ENCODE assay signal across 18 cellular contexts in the genomic region with DNA sequence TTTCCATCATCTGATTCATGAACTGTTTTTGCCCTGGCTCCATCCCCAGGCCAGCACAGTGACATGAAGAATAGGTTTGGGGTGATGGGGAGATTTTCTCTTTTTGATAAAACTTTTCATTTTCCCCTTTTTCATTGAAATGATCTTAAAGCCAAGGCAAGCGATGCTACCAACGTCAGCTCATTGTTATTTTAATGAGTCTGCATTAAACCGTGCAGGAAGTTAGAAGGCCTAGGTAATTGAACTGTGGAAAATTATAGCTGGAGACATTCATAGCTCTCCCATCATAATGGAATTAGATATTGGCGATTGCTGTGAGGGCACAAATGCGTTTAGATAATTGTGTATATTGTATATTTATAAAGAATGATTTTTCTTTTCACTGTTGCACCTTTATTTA.
"Had no signal": no experiment of that assay in that cellular context is flagged by ENCODE, and none has a peak within 500 bp of the region (broad histone marks: within the 10 kb centered on the region; RNA-seq: fewer than 3 reads in every experiment).

No MANE protein-coding gene starts in this region.

- H3K27ac Mint-ChIP-seq: activated CD4-positive, alpha-beta T cell treated with anti-CD3 and anti-CD28 coated beads for 36 hours; activated CD8-positive, alpha-beta T cell treated with anti-CD3 and anti-CD28 coated beads, Interleukin-2, amount 10 ng/mL, durations not matched to agents 7 days and 5 days; activated T-helper 1 cell treated with anti-CD3 and anti-CD28 coated beads, Interleukin-12 subunit alpha, Interleukin-12 subunit beta, Interleukin-2, Interleukin-4 antibody, amounts not matched to agents 30 ng/mL and 10 ng/mL and 1 ng/mL, durations not matched to agents 14 hours and 24 hours and 36 hours; memory B cell; natural killer cell treated with Interleukin-12 subunit alpha and Interleukin-12 subunit beta and Interleukin-15 and Interleukin-18, amount 100 ng/mL, for 72 hours; stimulated activated effector memory CD8-positive, alpha-beta T cell treated with anti-CD3 and anti-CD28 coated beads, Interleukin-12 subunit alpha, Interleukin-12 subunit beta, amount 100 ng/mL, for 72 hours had no signal

- H3K9me3 Mint-ChIP-seq: natural killer cell treated with Interleukin-12 subunit alpha and Interleukin-12 subunit beta and Interleukin-15 and Interleukin-18, amount 100 ng/mL, for 72 hours had no signal

- H3K4me1 Mint-ChIP-seq: activated CD4-positive, alpha-beta T cell treated with anti-CD3 and anti-CD28 coated beads for 36 hours; memory B cell; stimulated activated effector memory CD8-positive, alpha-beta T cell treated with anti-CD3 and anti-CD28 coated beads, Interleukin-12 subunit alpha, Interleukin-12 subunit beta, amount 100 ng/mL, for 72 hours had no signal

- DNase-seq: activated CD4-positive, alpha-beta T cell treated with anti-CD3 and anti-CD28 coated beads for 36 hours; activated CD8-positive, alpha-beta memory T cell treated with anti-CD3 and anti-CD28 coated beads, Interleukin-2, amount 50 U/mL, for 48 hours; activated CD8-positive, alpha-beta T cell treated with anti-CD3 and anti-CD28 coated beads, Interleukin-2, amount 10 ng/mL, durations not matched to agents 7 days and 5 days; activated naive CD4-positive, alpha-beta T cell; caudate nucleus; colonic mucosa; effector CD8-positive, alpha-beta T cell; heart left ventricle; left lung; psoas muscle; right lobe of liver; tibial artery; uterus; WERI-Rb-1 had no signal

- H3K4me3 Mint-ChIP-seq: activated CD4-positive, alpha-beta T cell treated with anti-CD3 and anti-CD28 coated beads for 36 hours; activated CD8-positive, alpha-beta T cell treated with anti-CD3 and anti-CD28 coated beads, Interleukin-2, amount 10 ng/mL, durations not matched to agents 7 days and 5 days; activated T-helper 1 cell treated with anti-CD3 and anti-CD28 coated beads, Interleukin-12 subunit alpha, Interleukin-12 subunit beta, Interleukin-2, Interleukin-4 antibody, amounts not matched to agents 30 ng/mL and 10 ng/mL and 1 ng/mL, durations not matched to agents 14 hours and 24 hours and 36 hours; memory B cell; natural killer cell treated with Interleukin-12 subunit alpha and Interleukin-12 subunit beta and Interleukin-15 and Interleukin-18, amount 100 ng/mL, for 72 hours; stimulated activated effector memory CD8-positive, alpha-beta T cell treated with anti-CD3 and anti-CD28 coated beads, Interleukin-12 subunit alpha, Interleukin-12 subunit beta, amount 100 ng/mL, for 72 hours had no signal

- ATAC-seq: activated CD4-positive, alpha-beta T cell treated with anti-CD3 and anti-CD28 coated beads for 36 hours; activated CD8-positive, alpha-beta T cell treated with anti-CD3 and anti-CD28 coated beads, Interleukin-2, amount 10 ng/mL, durations not matched to agents 7 days and 5 days; heart left ventricle; left lung; natural killer cell treated with Interleukin-12 subunit alpha and Interleukin-12 subunit beta and Interleukin-15 and Interleukin-18, amount 100 ng/mL, for 72 hours; psoas muscle; right lobe of liver; stimulated activated effector memory CD8-positive, alpha-beta T cell treated with anti-CD3 and anti-CD28 coated beads, Interleukin-12 subunit alpha, Interleukin-12 subunit beta, amount 100 ng/mL, for 72 hours had no signal

- H3K27me3 Mint-ChIP-seq: activated CD4-positive, alpha-beta T cell treated with anti-CD3 and anti-CD28 coated beads for 36 hours; memory B cell; natural killer cell treated with Interleukin-12 subunit alpha and Interleukin-12 subunit beta and Interleukin-15 and Interleukin-18, amount 100 ng/mL, for 72 hours had no signal
